In genomic region chr2:220887271-220887870, GRCh38 we compare ENCODE assay signal across 1 cellular context.
TF ChIP-seq lines count a peak whose summit lies in the region.

No MANE protein-coding gene starts in this region.

TF ChIP-seq in GM23338, 12 proteins besides CTCF, POLR2A, EP300 and RAD21 (continued from another document):
- TF ChIP-seq ZNF462 (CRISPR knock-in tag; IDR thresholded peaks at IDR 0.05): no peak
- TF ChIP-seq STAT1 (IDR thresholded peaks at IDR 0.05; ENCODE audit: unreplicated experiment): no peak
- TF ChIP-seq REST (IDR thresholded peaks at IDR 0.05; ENCODE audit: unreplicated experiment): no peak
